Comparison of ENCODE assay signal across 9 cellular contexts in genomic region chr3:124887996-124888298, GRCh38. TPM values are rescaled to one million over a fixed set of nuclear protein-coding genes. Genes with fewer than 3 reads are reported as not detected.
DNase-seq lines count a peak whose midpoint lies in the region; ATAC-seq lines count a peak whose summit lies in the region.
"Had no signal": no experiment of that assay in that cellular context is flagged by ENCODE, and none has a peak within 500 bp of the region (broad histone marks: within the 10 kb centered on the region; RNA-seq: fewer than 3 reads in every experiment).

No MANE protein-coding gene starts in this region.

- peaks cover 28% of the 10 kb centered on the region for H3K4me1 ChIP-seq in iPS-15b (ENCODE audit: control insufficient read depth, insufficient read depth, low read length)

- peaks cover 61% of the 10 kb centered on the region for H3K27me3 Mint-ChIP-seq in T-helper 1 cell treated with Interleukin-12 subunit alpha and Interleukin-12 subunit beta and Interleukin-4 antibody, amounts not matched to agents 30 μg/mL and 1 μg/mL, for 36 hours (ENCODE audit: low read depth)
- peaks cover 58% of the 10 kb centered on the region for H3K27me3 Mint-ChIP-seq in activated T-helper 2 cell treated with anti-CD3 and anti-CD28 coated beads, Interferon-gamma antibody, Interleukin-2, Interleukin-4, amounts not matched to agents 10 μg/mL and 5 μg/mL and 100 μg/mL, durations not matched to agents 14 hours and 24 hours and 36 hours (ENCODE audit: low read depth)
- H3K27me3 Mint-ChIP-seq in stimulated activated naive B cell treated with anti-CD40 and anti-IgM and Interleukin-4, amounts not matched to agents 10 μg/mL and 1 μg/mL and 100 μg/mL, for 72 hours, result peaks cover 53 to 55% of the 10 kb centered on the region in 2 donors

- H3K36me3 ChIP-seq in iPS-15b (ENCODE audit: control insufficient read depth, insufficient read depth, low read length), result no peaks in the 10 kb centered on the region

- no peaks in the 10 kb centered on the region for H3K9me3 ChIP-seq in iPS-15b (ENCODE audit: control insufficient read depth, insufficient read depth, low read length)

- H3K4me3 ChIP-seq in iPS-15b (ENCODE audit: low read depth, low read length), result peak overlapping the region; percentile 54

- H3K36me3 Mint-ChIP-seq in T-helper 1 cell treated with Interleukin-12 subunit alpha and Interleukin-12 subunit beta and Interleukin-4 antibody, amounts not matched to agents 30 μg/mL and 1 μg/mL, for 36 hours (ENCODE audit: low read depth), result no peaks in the 10 kb centered on the region
- no peaks in the 10 kb centered on the region for H3K36me3 Mint-ChIP-seq in activated T-helper 2 cell treated with anti-CD3 and anti-CD28 coated beads, Interferon-gamma antibody, Interleukin-2, Interleukin-4, amounts not matched to agents 10 μg/mL and 5 μg/mL and 100 μg/mL, durations not matched to agents 14 hours and 24 hours and 36 hours (ENCODE audit: low read depth)
- H3K36me3 Mint-ChIP-seq in stimulated activated naive B cell treated with anti-CD40 and anti-IgM and Interleukin-4, amounts not matched to agents 10 μg/mL and 1 μg/mL and 100 μg/mL, for 72 hours, result no peaks in the 10 kb centered on the region

- peaks cover 3% of the 10 kb centered on the region for H3K4me1 Mint-ChIP-seq in T-helper 1 cell treated with Interleukin-12 subunit alpha and Interleukin-12 subunit beta and Interleukin-4 antibody, amounts not matched to agents 30 μg/mL and 1 μg/mL, for 36 hours (ENCODE audit: low read depth)
- peaks cover 5% of the 10 kb centered on the region for H3K4me1 Mint-ChIP-seq in activated T-helper 2 cell treated with anti-CD3 and anti-CD28 coated beads, Interferon-gamma antibody, Interleukin-2, Interleukin-4, amounts not matched to agents 10 μg/mL and 5 μg/mL and 100 μg/mL, durations not matched to agents 14 hours and 24 hours and 36 hours (ENCODE audit: low read depth)
- peaks cover 6 to 19% of the 10 kb centered on the region in 2 donors for H3K4me1 Mint-ChIP-seq in stimulated activated naive B cell treated with anti-CD40 and anti-IgM and Interleukin-4, amounts not matched to agents 10 μg/mL and 1 μg/mL and 100 μg/mL, for 72 hours

- no peaks in the 10 kb centered on the region for H3K27me3 ChIP-seq in iPS-15b (ENCODE audit: control insufficient read depth, insufficient read depth, low read length)

- ATAC-seq in stimulated activated naive B cell treated with anti-CD40 and anti-IgM and Interleukin-4, amounts not matched to agents 10 μg/mL and 1 μg/mL and 100 μg/mL, for 72 hours (replicated peaks), result no peak

- H3K9me3 Mint-ChIP-seq in T-helper 1 cell treated with Interleukin-12 subunit alpha and Interleukin-12 subunit beta and Interleukin-4 antibody, amounts not matched to agents 30 μg/mL and 1 μg/mL, for 36 hours, result no peaks in the 10 kb centered on the region
- H3K9me3 Mint-ChIP-seq in activated T-helper 2 cell treated with anti-CD3 and anti-CD28 coated beads, Interferon-gamma antibody, Interleukin-2, Interleukin-4, amounts not matched to agents 10 μg/mL and 5 μg/mL and 100 μg/mL, durations not matched to agents 14 hours and 24 hours and 36 hours, result no peaks in the 10 kb centered on the region
- H3K9me3 Mint-ChIP-seq in stimulated activated naive B cell treated with anti-CD40 and anti-IgM and Interleukin-4, amounts not matched to agents 10 μg/mL and 1 μg/mL and 100 μg/mL, for 72 hours, result no peaks in the 10 kb centered on the region

- intact Hi-C loops in activated T-helper 2 cell treated with anti-CD3 and anti-CD28 coated beads, Interferon-gamma antibody, Interleukin-2, Interleukin-4, amounts not matched to agents 10 μg/mL and 5 μg/mL and 100 μg/mL, durations not matched to agents 14 hours and 24 hours and 36 hours (cut with micrococcal nuclease), result no loop called here

- H3K27ac Mint-ChIP-seq in T-helper 1 cell treated with Interleukin-12 subunit alpha and Interleukin-12 subunit beta and Interleukin-4 antibody, amounts not matched to agents 30 μg/mL and 1 μg/mL, for 36 hours, result no peak overlapping the region
- no peak overlapping the region for H3K27ac Mint-ChIP-seq in activated T-helper 2 cell treated with anti-CD3 and anti-CD28 coated beads, Interferon-gamma antibody, Interleukin-2, Interleukin-4, amounts not matched to agents 10 μg/mL and 5 μg/mL and 100 μg/mL, durations not matched to agents 14 hours and 24 hours and 36 hours
- H3K27ac Mint-ChIP-seq in stimulated activated naive B cell treated with anti-CD40 and anti-IgM and Interleukin-4, amounts not matched to agents 10 μg/mL and 1 μg/mL and 100 μg/mL, for 72 hours, result no peak overlapping the region

- no peak overlapping the region for H3K9ac ChIP-seq in iPS-15b (ENCODE audit: low read depth, low read length)

- H3K4me3 Mint-ChIP-seq in T-helper 1 cell treated with Interleukin-12 subunit alpha and Interleukin-12 subunit beta and Interleukin-4 antibody, amounts not matched to agents 30 μg/mL and 1 μg/mL, for 36 hours, result peak overlapping the region; percentile 64
- peak overlapping the region; percentile 56 for H3K4me3 Mint-ChIP-seq in activated T-helper 2 cell treated with anti-CD3 and anti-CD28 coated beads, Interferon-gamma antibody, Interleukin-2, Interleukin-4, amounts not matched to agents 10 μg/mL and 5 μg/mL and 100 μg/mL, durations not matched to agents 14 hours and 24 hours and 36 hours (ENCODE audit: low read depth)
- peak overlapping the region; percentile 77 to 84 for H3K4me3 Mint-ChIP-seq in stimulated activated naive B cell treated with anti-CD40 and anti-IgM and Interleukin-4, amounts not matched to agents 10 μg/mL and 1 μg/mL and 100 μg/mL, for 72 hours

- DNase-seq in T-helper 1 cell (no peak), NAMALWA (ENCODE audit: low spot score) (no peak), iPS-NIHi7 (ENCODE audit: extremely low spot score) (no peak), NCI-H2171 (lab: John Stamatoyannopoulos, UW) (no peak)
- DNase-seq in activated T-helper 2 cell treated with anti-CD3 and anti-CD28 coated beads, Interferon-gamma antibody, Interleukin-2, Interleukin-4, amounts not matched to agents 10 μg/mL and 5 μg/mL and 100 μg/mL, durations not matched to agents 14 hours and 24 hours and 36 hours (ENCODE audit: low spot score), result no peak
- DNase-seq in stimulated activated naive B cell treated with anti-CD40 and anti-IgM and Interleukin-4, amounts not matched to agents 10 μg/mL and 1 μg/mL and 100 μg/mL, for 72 hours, result no peak

RNA-seq across cellular contexts. Expression of gene ITGB5, which starts 0.8 kb away (rescaled TPM):
- total RNA-seq in activated T-helper 2 cell treated with anti-CD3 and anti-CD28 coated beads, Interferon-gamma antibody, Interleukin-2, Interleukin-4, amounts not matched to agents 10 μg/mL and 5 μg/mL and 100 μg/mL, durations not matched to agents 14 hours and 24 hours and 36 hours, result 3.3 and 4.3 TPM in 2 replicates

RNA-seq across cellular contexts. Expression of gene MUC13, which starts 46.6 kb away (rescaled TPM):
- not detected in 2 replicates for total RNA-seq in activated T-helper 2 cell treated with anti-CD3 and anti-CD28 coated beads, Interferon-gamma antibody, Interleukin-2, Interleukin-4, amounts not matched to agents 10 μg/mL and 5 μg/mL and 100 μg/mL, durations not matched to agents 14 hours and 24 hours and 36 hours
- total RNA-seq: temporal lobe had no signal
